In the genomic region with DNA sequence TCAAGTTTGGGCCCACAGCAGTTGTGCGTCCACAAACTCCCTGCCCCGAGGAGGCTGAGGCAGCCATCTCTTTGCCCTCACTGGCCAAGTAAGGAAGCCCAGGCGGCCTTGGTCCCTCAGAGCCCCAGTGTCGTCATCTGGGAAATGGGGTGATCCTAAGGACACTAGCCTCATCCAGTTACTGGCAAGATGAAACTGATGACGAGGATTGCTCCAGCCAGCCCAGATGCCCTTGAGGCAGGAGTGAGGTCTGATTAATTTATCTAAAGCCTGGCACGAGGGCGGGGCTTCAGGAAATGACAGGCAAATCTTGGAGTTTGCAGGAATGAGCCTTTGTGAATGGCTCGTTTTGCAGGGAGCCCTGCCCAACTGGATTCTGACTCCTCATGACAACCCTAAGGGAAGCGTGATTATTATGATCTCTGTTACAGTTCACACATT, we compare ENCODE assay signal across 1 cellular context.
TF ChIP-seq lines count a peak whose summit lies in the region.

No MANE protein-coding gene starts in this region.

TF ChIP-seq in H1, 55 proteins besides CTCF, POLR2A, EP300 and RAD21:
- TF ChIP-seq POLR2AphosphoS5 (IDR thresholded peaks at IDR 0.05; ENCODE audit: low read depth, low read length) (no peak), BRCA1 (IDR thresholded peaks at IDR 0.05; ENCODE audit: low read depth, low read length) (no peak), RBBP5 (IDR thresholded peaks at IDR 0.05; ENCODE audit: borderline replicate concordance, low read depth, low read length) (no peak), EZH2 (IDR thresholded peaks at IDR 0.05; ENCODE audit: low read depth, low read length, severe bottlenecking) (no peak), CBX5 (IDR thresholded peaks at IDR 0.05; ENCODE audit: low read depth, low read length) (no peak), JUND (IDR thresholded peaks at IDR 0.05; ENCODE audit: low read length) (no peak), CEBPB (IDR thresholded peaks at IDR 0.05; ENCODE audit: low read depth, low read length) (no peak)
